In the genomic region with DNA sequence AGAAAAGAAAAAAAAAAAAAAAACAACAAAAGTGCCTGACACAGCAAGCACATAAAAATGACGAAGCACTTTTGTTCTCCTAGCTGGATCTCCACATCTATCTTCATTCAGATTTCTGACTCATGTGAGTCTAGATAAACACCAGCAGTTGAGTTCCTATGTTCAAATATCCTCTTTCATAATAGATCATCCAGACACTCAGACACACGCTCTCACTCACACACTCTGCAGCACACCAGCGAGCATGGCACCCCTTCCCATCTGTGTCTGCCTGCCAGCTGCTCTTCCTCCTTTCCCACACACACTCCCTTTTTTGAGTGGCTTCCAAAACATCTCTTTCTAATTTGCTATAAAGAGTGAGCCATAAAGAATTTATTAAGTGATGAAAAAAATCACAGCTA, we compare ENCODE assay signal across 10 cellular contexts. TPM values are rescaled to one million over a fixed set of nuclear protein-coding genes. Genes with fewer than 3 reads are reported as not detected.
DNase-seq lines count a peak whose midpoint lies in the region; ATAC-seq and TF ChIP-seq lines count a peak whose summit lies in the region.
"Had no signal": no experiment of that assay in that cellular context is flagged by ENCODE, and none has a peak within 500 bp of the region (broad histone marks: within the 10 kb centered on the region; RNA-seq: fewer than 3 reads in every experiment).

No MANE protein-coding gene starts in this region.

- TF ChIP-seq CTCF in glutamatergic neuron (IDR thresholded peaks at IDR 0.05; ENCODE audit: partially characterized antibody, unreplicated experiment) (no peak), upper lobe of left lung (IDR thresholded peaks at IDR 0.05) (no peak)

- in situ Hi-C loops in SK-MEL-5 (cut with HindIII; ENCODE audit: low pct_unique_long_range_greater_than_20kb, low sequenced_read_pairs) = no loop called here

- no peaks in the 10 kb centered on the region for H3K9me3 ChIP-seq in upper lobe of left lung

- peaks cover 3% of the 10 kb centered on the region for H3K27me3 Mint-ChIP-seq in glutamatergic neuron (ENCODE audit: unreplicated experiment)

- H3K27ac ChIP-seq in upper lobe of left lung = peak overlapping the region in 1 of 4 donors; percentile 58

- H3K27me3 ChIP-seq in upper lobe of left lung = no peaks in the 10 kb centered on the region

- ATAC-seq in upper lobe of left lung (ENCODE audit: low FRiP score in 2 of 2) (peak; percentile 52 to 70), GM19397 (IDR thresholded peaks at IDR 0.05; ENCODE audit: unreplicated experiment) (no peak)

- 45 to 53% methylated on average over 3 of the region's 3 CpGs for WGBS in upper lobe of left lung, 2 donors

- peak overlapping the region; percentile 88 for H3K27ac Mint-ChIP-seq in glutamatergic neuron (ENCODE audit: unreplicated experiment)

- H3K9me3 Mint-ChIP-seq in glutamatergic neuron (ENCODE audit: unreplicated experiment) = no peaks in the 10 kb centered on the region

- no peak overlapping the region for H3K4me3 ChIP-seq in upper lobe of left lung

- peaks cover 0 to 6% (median 4%) of the 10 kb centered on the region in 4 donors for H3K4me1 ChIP-seq in upper lobe of left lung

- DNase-seq in NCI-H82 (lab: John Stamatoyannopoulos, UW) = peak; percentile 33
- DNase-seq in NCI-H82 treated with DMSO at 0.1 percent for 48 hours (lab: John Stamatoyannopoulos, UW; ENCODE audit: unreplicated experiment) = no peak
- peak; percentile 10 for DNase-seq in SK-MEL-5 (ENCODE audit: low read depth, low spot score)
- DNase-seq in glutamatergic neuron = peak; percentile 40
- peak in 1 of 2 donors; percentile 30 for DNase-seq in upper lobe of left lung
- DNase-seq in ecto neural progenitor cell (ENCODE audit: low spot score) = no peak
- no peak for DNase-seq in activated gamma-delta T cell (lab: John Stamatoyannopoulos, UW)
- DNase-seq: activated CD8-positive, alpha-beta memory T cell treated with anti-CD3 and anti-CD28 coated beads for 24 hours had no signal

- no peak for TF ChIP-seq EP300 in upper lobe of left lung (IDR thresholded peaks at IDR 0.05)

- H3K4me1 Mint-ChIP-seq in glutamatergic neuron (ENCODE audit: low read depth, unreplicated experiment) = peaks cover 19% of the 10 kb centered on the region

- H3K4me3 Mint-ChIP-seq in glutamatergic neuron (ENCODE audit: unreplicated experiment) = peak overlapping the region; percentile 64

- no peaks in the 10 kb centered on the region for H3K36me3 Mint-ChIP-seq in glutamatergic neuron (ENCODE audit: unreplicated experiment)

- H3K36me3 ChIP-seq in upper lobe of left lung = peaks cover 4 to 45% (median 18%) of the 10 kb centered on the region in 4 donors

- TF ChIP-seq POLR2A in upper lobe of left lung (IDR thresholded peaks at IDR 0.05) = peak in 1 of 4 donors; percentile 26

RNA-seq across cellular contexts. Expression of a gene that starts 19.8 kb away (rescaled TPM):
- total RNA-seq in SK-MEL-5 (2014; rRNA removed; shearing (Covaris generic)) = 0.24 TPM in 1 of 2 replicates, not detected in the other
- polyA plus RNA-seq in SK-MEL-5 (2015; cell fraction: cytosol; rRNA removed) = 0.21 TPM in 1 of 2 replicates, not detected in the other
- 1.8 and 2.7 TPM in 2 replicates for polyA plus RNA-seq in SK-MEL-5 (2015; cell fraction: nucleus; rRNA removed)
- 4.1 TPM for total RNA-seq in glutamatergic neuron (ENCODE audit: unreplicated experiment)
- total RNA-seq in upper lobe of left lung = 10 to 100 TPM in 2 of 6 donors, 1 to 10 TPM in 2, under 1 TPM in 2; 0.61 to 29.3 (median 3.4) TPM

RNA-seq across cellular contexts. Expression of a gene that starts 36.0 kb away (rescaled TPM):
- total RNA-seq in SK-MEL-5 (2014; rRNA removed; shearing (Covaris generic)) = 143 and 164 TPM in 2 replicates
- polyA plus RNA-seq in SK-MEL-5 (2015; cell fraction: cytosol; rRNA removed) = 149 and 172 TPM in 2 replicates
- 129 and 169 TPM in 2 replicates for polyA plus RNA-seq in SK-MEL-5 (2015; cell fraction: nucleus; rRNA removed)
- total RNA-seq in glutamatergic neuron (ENCODE audit: unreplicated experiment) (81.6 TPM), upper lobe of left lung (100 to 1,000 TPM in 5 of 6 donors, 10 to 100 TPM in 1; 80.5 to 256 (median 149) TPM)

RNA-seq across cellular contexts. Expression of a gene that starts 58.3 kb away (rescaled TPM):
- not detected in 2 replicates for total RNA-seq in SK-MEL-5 (2014; rRNA removed; shearing (Covaris generic))
- not detected in 2 replicates for polyA plus RNA-seq in SK-MEL-5 (2015; cell fraction: cytosol; rRNA removed)
- polyA plus RNA-seq in SK-MEL-5 (2015; cell fraction: nucleus; rRNA removed) = not detected in 2 replicates
- total RNA-seq in glutamatergic neuron (ENCODE audit: unreplicated experiment) (not detected), upper lobe of left lung (not detected)
- total RNA-seq: temporal lobe had no signal

Comparison
In these comparisons a context has a peak if more than half of its experiments do, and no peak if none do; other contexts are left out.
1. DNase-seq: peak in NCI-H82 (single experiment), SK-MEL-5 (single experiment) and glutamatergic neuron (single experiment); none in NCI-H82 treated with DMSO at 0.1 percent for 48 hours (single experiment), ecto neural progenitor cell (single experiment) and activated gamma-delta T cell (single experiment).